Comparison of ENCODE assay signal across 1 cellular context in the genomic region with DNA sequence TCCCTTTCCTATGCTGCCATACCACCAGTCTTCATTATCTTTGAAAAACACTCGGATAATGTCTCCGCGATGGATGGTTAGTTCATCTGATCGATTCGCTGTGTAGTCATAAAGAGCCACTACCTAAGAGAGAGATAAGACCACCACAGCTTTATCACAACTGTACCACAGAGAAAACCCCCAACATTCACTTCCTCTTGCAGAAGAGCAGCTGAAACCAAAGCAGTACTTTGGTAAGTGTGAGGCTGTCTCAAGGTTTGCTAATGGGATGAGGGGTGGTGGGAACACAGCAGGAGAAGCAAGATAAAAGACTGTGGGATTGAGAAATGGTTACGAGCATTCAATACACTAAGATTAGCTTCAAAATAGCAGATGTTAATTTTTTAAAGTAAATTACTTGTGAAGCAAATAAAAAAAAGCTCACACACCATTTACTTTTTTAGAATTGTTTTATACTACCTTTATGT.
TF ChIP-seq lines count a peak whose summit lies in the region.

No MANE protein-coding gene starts in this region.

TF ChIP-seq in GM12878, 131 proteins besides CTCF, POLR2A, EP300 and RAD21 (continued from another document and continues in another):
- TF ChIP-seq, protein P1, sequence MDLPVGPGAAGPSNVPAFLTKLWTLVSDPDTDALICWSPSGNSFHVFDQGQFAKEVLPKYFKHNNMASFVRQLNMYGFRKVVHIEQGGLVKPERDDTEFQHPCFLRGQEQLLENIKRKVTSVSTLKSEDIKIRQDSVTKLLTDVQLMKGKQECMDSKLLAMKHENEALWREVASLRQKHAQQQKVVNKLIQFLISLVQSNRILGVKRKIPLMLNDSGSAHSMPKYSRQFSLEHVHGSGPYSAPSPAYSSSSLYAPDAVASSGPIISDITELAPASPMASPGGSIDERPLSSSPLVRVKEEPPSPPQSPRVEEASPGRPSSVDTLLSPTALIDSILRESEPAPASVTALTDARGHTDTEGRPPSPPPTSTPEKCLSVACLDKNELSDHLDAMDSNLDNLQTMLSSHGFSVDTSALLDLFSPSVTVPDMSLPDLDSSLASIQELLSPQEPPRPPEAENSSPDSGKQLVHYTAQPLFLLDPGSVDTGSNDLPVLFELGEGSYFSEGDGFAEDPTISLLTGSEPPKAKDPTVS (IDR thresholded peaks at IDR 0.05; ENCODE audit: low read depth, low read length): no peak
- no peak for TF ChIP-seq ELK1 (IDR thresholded peaks at IDR 0.05; ENCODE audit: low read depth, low read length)
- TF ChIP-seq ATF2 (IDR thresholded peaks at IDR 0.05; ENCODE audit: low read length): peak; percentile 91
- 0 out of 2 replicates have a peak, but pooled peaks have one; percentile 32 for TF ChIP-seq CREB1 (IDR thresholded peaks at IDR 0.05; ENCODE audit: low read depth)
- 0 out of 2 replicates have a peak, but pooled peaks have one; percentile 61 for TF ChIP-seq CBX5 (IDR thresholded peaks at IDR 0.05; ENCODE audit: low read depth)
- TF ChIP-seq CBFB (IDR thresholded peaks at IDR 0.05; ENCODE audit: low read depth): peak; percentile 93
- TF ChIP-seq MAX (IDR thresholded peaks at IDR 0.05; ENCODE audit: low read depth, low read length): no peak
- TF ChIP-seq SREBF2 (IDR thresholded peaks at IDR 0.05; ENCODE audit: low read length): no peak
- TF ChIP-seq BRCA1 (IDR thresholded peaks at IDR 0.05; ENCODE audit: low read depth, low read length): no peak
- peak; percentile 87 for TF ChIP-seq IKZF1 (conservative IDR thresholded peaks at IDR 0.05)
- TF ChIP-seq, protein P2, sequence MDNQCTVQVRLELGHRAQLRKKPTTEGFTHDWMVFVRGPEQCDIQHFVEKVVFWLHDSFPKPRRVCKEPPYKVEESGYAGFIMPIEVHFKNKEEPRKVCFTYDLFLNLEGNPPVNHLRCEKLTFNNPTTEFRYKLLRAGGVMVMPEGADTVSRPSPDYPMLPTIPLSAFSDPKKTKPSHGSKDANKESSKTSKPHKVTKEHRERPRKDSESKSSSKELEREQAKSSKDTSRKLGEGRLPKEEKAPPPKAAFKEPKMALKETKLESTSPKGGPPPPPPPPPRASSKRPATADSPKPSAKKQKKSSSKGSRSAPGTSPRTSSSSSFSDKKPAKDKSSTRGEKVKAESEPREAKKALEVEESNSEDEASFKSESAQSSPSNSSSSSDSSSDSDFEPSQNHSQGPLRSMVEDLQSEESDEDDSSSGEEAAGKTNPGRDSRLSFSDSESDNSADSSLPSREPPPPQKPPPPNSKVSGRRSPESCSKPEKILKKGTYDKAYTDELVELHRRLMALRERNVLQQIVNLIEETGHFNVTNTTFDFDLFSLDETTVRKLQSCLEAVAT (IDR thresholded peaks at IDR 0.05): peak; percentile 90
- TF ChIP-seq ZNF207 (IDR thresholded peaks at IDR 0.05; ENCODE audit: borderline replicate concordance): peak; percentile 63; the same call in 1 of the 2 replicates
- TF ChIP-seq ZBTB33 (IDR thresholded peaks at IDR 0.05): no peak
- no peak for TF ChIP-seq RBBP5 (conservative IDR thresholded peaks at IDR 0.05)
- TF ChIP-seq POLR2AphosphoS2 (IDR thresholded peaks at IDR 0.05; ENCODE audit: low read depth, low read length): no peak
- TF ChIP-seq NFYA (IDR thresholded peaks at IDR 0.05; ENCODE audit: borderline replicate concordance, low read depth, low read length): no peak
- TF ChIP-seq DPF2 (IDR thresholded peaks at IDR 0.05): peak; percentile 99
- peak; percentile 72 for TF ChIP-seq ZSCAN29 (IDR thresholded peaks at IDR 0.05)
- TF ChIP-seq YY1 (IDR thresholded peaks at IDR 0.05; ENCODE audit: low read depth, low read length): no peak
- peak; percentile 69; the same call in 1 of the 2 replicates for TF ChIP-seq MEF2A (IDR thresholded peaks at IDR 0.05; ENCODE audit: insufficient read depth, low read depth, low read length)
- 0 out of 2 replicates have a peak, but pooled peaks have one; percentile 73 for TF ChIP-seq RCOR1 (conservative IDR thresholded peaks at IDR 0.05; ENCODE audit: low read depth, low read length)
- TF ChIP-seq ZNF217 (IDR thresholded peaks at IDR 0.05): peak; percentile 74; the same call in 1 of the 2 replicates
- no peak for TF ChIP-seq SIN3A (IDR thresholded peaks at IDR 0.05; ENCODE audit: low read depth, low read length)
- no peak for TF ChIP-seq SUPT20H (IDR thresholded peaks at IDR 0.05; ENCODE audit: borderline replicate concordance, control insufficient read depth, low read depth, low read length)
- TF ChIP-seq JUND (IDR thresholded peaks at IDR 0.05; ENCODE audit: low read depth, low read length): peak; percentile 50; the same call in 1 of the 2 replicates
- TF ChIP-seq ZZZ3 (IDR thresholded peaks at IDR 0.05; ENCODE audit: control insufficient read depth, insufficient read length, low read depth): no peak
- TF ChIP-seq, protein P3, sequence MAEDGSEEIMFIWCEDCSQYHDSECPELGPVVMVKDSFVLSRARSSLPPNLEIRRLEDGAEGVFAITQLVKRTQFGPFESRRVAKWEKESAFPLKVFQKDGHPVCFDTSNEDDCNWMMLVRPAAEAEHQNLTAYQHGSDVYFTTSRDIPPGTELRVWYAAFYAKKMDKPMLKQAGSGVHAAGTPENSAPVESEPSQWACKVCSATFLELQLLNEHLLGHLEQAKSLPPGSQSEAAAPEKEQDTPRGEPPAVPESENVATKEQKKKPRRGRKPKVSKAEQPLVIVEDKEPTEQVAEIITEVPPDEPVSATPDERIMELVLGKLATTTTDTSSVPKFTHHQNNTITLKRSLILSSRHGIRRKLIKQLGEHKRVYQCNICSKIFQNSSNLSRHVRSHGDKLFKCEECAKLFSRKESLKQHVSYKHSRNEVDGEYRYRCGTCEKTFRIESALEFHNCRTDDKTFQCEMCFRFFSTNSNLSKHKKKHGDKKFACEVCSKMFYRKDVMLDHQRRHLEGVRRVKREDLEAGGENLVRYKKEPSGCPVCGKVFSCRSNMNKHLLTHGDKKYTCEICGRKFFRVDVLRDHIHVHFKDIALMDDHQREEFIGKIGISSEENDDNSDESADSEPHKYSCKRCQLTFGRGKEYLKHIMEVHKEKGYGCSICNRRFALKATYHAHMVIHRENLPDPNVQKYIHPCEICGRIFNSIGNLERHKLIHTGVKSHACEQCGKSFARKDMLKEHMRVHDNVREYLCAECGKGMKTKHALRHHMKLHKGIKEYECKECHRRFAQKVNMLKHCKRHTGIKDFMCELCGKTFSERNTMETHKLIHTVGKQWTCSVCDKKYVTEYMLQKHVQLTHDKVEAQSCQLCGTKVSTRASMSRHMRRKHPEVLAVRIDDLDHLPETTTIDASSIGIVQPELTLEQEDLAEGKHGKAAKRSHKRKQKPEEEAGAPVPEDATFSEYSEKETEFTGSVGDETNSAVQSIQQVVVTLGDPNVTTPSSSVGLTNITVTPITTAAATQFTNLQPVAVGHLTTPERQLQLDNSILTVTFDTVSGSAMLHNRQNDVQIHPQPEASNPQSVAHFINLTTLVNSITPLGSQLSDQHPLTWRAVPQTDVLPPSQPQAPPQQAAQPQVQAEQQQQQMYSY (CRISPR knock-in tag; IDR thresholded peaks at IDR 0.05): no peak
- TF ChIP-seq MTA2 (IDR thresholded peaks at IDR 0.05; ENCODE audit: low read depth): peak; percentile 96
- peak; percentile 99 for TF ChIP-seq RUNX3 (IDR thresholded peaks at IDR 0.05; ENCODE audit: low read length)
- TF ChIP-seq CHD1 (IDR thresholded peaks at IDR 0.05; ENCODE audit: low read depth, low read length): no peak
- TF ChIP-seq HDAC2 (IDR thresholded peaks at IDR 0.05): no peak
- no peak for TF ChIP-seq SIX5 (IDR thresholded peaks at IDR 0.05; ENCODE audit: low read depth, low read length, severe bottlenecking)
- no peak for TF ChIP-seq TARDBP (IDR thresholded peaks at IDR 0.05; ENCODE audit: borderline replicate concordance)
- TF ChIP-seq FOXM1 (IDR thresholded peaks at IDR 0.05; ENCODE audit: low read depth, low read length): peak; percentile 91
- no peak for TF ChIP-seq E4F1 (IDR thresholded peaks at IDR 0.05; ENCODE audit: borderline replicate concordance, partially characterized antibody)
- TF ChIP-seq, protein P4, sequence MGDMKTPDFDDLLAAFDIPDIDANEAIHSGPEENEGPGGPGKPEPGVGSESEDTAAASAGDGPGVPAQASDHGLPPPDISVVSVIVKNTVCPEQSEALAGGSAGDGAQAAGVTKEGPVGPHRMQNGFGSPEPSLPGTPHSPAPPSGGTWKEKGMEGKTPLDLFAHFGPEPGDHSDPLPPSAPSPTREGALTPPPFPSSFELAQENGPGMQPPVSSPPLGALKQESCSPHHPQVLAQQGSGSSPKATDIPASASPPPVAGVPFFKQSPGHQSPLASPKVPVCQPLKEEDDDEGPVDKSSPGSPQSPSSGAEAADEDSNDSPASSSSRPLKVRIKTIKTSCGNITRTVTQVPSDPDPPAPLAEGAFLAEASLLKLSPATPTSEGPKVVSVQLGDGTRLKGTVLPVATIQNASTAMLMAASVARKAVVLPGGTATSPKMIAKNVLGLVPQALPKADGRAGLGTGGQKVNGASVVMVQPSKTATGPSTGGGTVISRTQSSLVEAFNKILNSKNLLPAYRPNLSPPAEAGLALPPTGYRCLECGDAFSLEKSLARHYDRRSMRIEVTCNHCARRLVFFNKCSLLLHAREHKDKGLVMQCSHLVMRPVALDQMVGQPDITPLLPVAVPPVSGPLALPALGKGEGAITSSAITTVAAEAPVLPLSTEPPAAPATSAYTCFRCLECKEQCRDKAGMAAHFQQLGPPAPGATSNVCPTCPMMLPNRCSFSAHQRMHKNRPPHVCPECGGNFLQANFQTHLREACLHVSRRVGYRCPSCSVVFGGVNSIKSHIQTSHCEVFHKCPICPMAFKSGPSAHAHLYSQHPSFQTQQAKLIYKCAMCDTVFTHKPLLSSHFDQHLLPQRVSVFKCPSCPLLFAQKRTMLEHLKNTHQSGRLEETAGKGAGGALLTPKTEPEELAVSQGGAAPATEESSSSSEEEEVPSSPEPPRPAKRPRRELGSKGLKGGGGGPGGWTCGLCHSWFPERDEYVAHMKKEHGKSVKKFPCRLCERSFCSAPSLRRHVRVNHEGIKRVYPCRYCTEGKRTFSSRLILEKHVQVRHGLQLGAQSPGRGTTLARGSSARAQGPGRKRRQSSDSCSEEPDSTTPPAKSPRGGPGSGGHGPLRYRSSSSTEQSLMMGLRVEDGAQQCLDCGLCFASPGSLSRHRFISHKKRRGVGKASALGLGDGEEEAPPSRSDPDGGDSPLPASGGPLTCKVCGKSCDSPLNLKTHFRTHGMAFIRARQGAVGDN (IDR thresholded peaks at IDR 0.05): no peak; the same call in 1 of the 2 replicates
- peak; percentile 69 for TF ChIP-seq NBN (IDR thresholded peaks at IDR 0.05)
- no peak for TF ChIP-seq HDAC6 (IDR thresholded peaks at IDR 0.05; ENCODE audit: unreplicated experiment)
- TF ChIP-seq CHD4 (IDR thresholded peaks at IDR 0.05): no peak
- TF ChIP-seq LARP7 (IDR thresholded peaks at IDR 0.05): no peak
- TF ChIP-seq, protein P5, sequence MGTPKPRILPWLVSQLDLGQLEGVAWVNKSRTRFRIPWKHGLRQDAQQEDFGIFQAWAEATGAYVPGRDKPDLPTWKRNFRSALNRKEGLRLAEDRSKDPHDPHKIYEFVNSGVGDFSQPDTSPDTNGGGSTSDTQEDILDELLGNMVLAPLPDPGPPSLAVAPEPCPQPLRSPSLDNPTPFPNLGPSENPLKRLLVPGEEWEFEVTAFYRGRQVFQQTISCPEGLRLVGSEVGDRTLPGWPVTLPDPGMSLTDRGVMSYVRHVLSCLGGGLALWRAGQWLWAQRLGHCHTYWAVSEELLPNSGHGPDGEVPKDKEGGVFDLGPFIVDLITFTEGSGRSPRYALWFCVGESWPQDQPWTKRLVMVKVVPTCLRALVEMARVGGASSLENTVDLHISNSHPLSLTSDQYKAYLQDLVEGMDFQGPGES (IDR thresholded peaks at IDR 0.05): no peak
